Comparison of ENCODE assay signal across 19 cellular contexts in the genomic region with DNA sequence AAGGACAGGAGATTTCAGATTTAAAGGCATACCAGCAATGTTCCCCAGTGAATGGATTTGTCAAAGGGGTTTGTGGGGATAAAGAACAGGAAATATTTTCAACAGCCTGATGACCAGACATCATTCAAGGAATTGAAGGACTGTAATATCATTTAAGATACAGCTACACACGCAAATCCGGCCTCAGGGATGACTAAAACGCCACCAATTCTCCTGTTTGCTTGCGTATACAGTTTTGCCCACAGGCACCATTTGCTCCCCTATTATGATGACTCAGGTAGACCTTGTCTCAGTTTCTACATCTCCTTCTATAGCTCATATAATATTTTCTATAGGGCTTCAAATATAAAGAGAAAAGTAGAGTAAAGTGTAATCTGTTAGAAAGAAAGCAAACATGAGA.
"Had no signal": no experiment of that assay in that cellular context is flagged by ENCODE, and none has a peak within 500 bp of the region (broad histone marks: within the 10 kb centered on the region; RNA-seq: fewer than 3 reads in every experiment).

No MANE protein-coding gene starts in this region.

- H3K27me3 ChIP-seq: hepatocyte, stomach had no signal

- H3K4me1 Mint-ChIP-seq: activated naive CD8-positive, alpha-beta T cell treated with anti-CD3 and anti-CD28 coated beads, Interleukin-2, amount 10 ng/mL, durations not matched to agents 7 days and 5 days; nephron had no signal

- H3K27ac ChIP-seq: hepatocyte, prostate gland, stomach, thoracic aorta had no signal

- H3K36me3 Mint-ChIP-seq: T-cell had no signal

- H3K36me3 ChIP-seq: prostate gland, stomach, thoracic aorta had no signal

- H2AFZ ChIP-seq: hepatocyte had no signal

- H3K79me2 ChIP-seq: hepatocyte had no signal

- H3K4me3 Mint-ChIP-seq: activated naive CD8-positive, alpha-beta T cell treated with anti-CD3 and anti-CD28 coated beads, Interleukin-2, amount 10 ng/mL, durations not matched to agents 7 days and 5 days; activated T-helper 1 cell treated with anti-CD3 and anti-CD28 coated beads, Interleukin-12 subunit alpha, Interleukin-12 subunit beta, Interleukin-2, Interleukin-4 antibody, amounts not matched to agents 30 ng/mL and 10 ng/mL and 1 ng/mL, durations not matched to agents 14 hours and 24 hours and 36 hours; nephron; T-cell had no signal

- H3K4me3 ChIP-seq: hepatocyte, prostate gland, stomach, thoracic aorta had no signal

- H3K4me2 ChIP-seq: hepatocyte had no signal

- ATAC-seq: activated CD4-positive, CD25-positive, alpha-beta regulatory T cell treated with anti-CD3 and anti-CD28 coated beads, Interleukin-2, amount 50 U/mL, for 24 hours; left ventricle myocardium superior; sciatic nerve; T-cell had no signal

- H3K27ac Mint-ChIP-seq: activated naive CD8-positive, alpha-beta T cell treated with anti-CD3 and anti-CD28 coated beads, Interleukin-2, amount 10 ng/mL, durations not matched to agents 7 days and 5 days; activated T-helper 1 cell treated with anti-CD3 and anti-CD28 coated beads, Interleukin-12 subunit alpha, Interleukin-12 subunit beta, Interleukin-2, Interleukin-4 antibody, amounts not matched to agents 30 ng/mL and 10 ng/mL and 1 ng/mL, durations not matched to agents 14 hours and 24 hours and 36 hours; nephron; T-cell had no signal

- H3K9me3 Mint-ChIP-seq: activated T-helper 1 cell treated with anti-CD3 and anti-CD28 coated beads, Interleukin-12 subunit alpha, Interleukin-12 subunit beta, Interleukin-2, Interleukin-4 antibody, amounts not matched to agents 30 ng/mL and 10 ng/mL and 1 ng/mL, durations not matched to agents 14 hours and 24 hours and 36 hours; nephron; T-cell had no signal

- H3K4me1 ChIP-seq: prostate gland, stomach had no signal

- H3K9me3 ChIP-seq: prostate gland, stomach, thoracic aorta had no signal

- H3K27me3 Mint-ChIP-seq: activated naive CD8-positive, alpha-beta T cell treated with anti-CD3 and anti-CD28 coated beads, Interleukin-2, amount 10 ng/mL, durations not matched to agents 7 days and 5 days; T-cell had no signal

- DNase-seq: activated CD4-positive, alpha-beta T cell treated with anti-CD3 and anti-CD28 coated beads, Interleukin-2, amount 50 U/mL, for 1 hour; activated CD8-positive, alpha-beta memory T cell treated with anti-CD3 and anti-CD28 coated beads for 24 hours; activated naive CD4-positive, alpha-beta T cell; activated naive CD8-positive, alpha-beta T cell treated with anti-CD3 and anti-CD28 coated beads, Interleukin-2, amount 10 ng/mL, durations not matched to agents 7 days and 5 days; anterior cingulate cortex; left ventricle myocardium superior; occipital lobe; stimulated activated CD4-positive, alpha-beta T cell treated with anti-CD3 and anti-CD28 coated beads, Interleukin-12 subunit alpha, Interleukin-12 subunit beta, amount 100 ng/mL, for 4 hours; stimulated activated CD4-positive, alpha-beta T cell treated with anti-CD3 and anti-CD28 coated beads, Interleukin-2, amount 100 ng/mL, for 24 hours; stomach; T-cell; T-helper 9 cell had no signal
